In genomic region chr19:42140125-42140754, GRCh38 we compare ENCODE assay signal across 8 cellular contexts. TPM values are rescaled to one million over a fixed set of nuclear protein-coding genes. Genes with fewer than 3 reads are reported as not detected.
DNase-seq lines count a peak whose midpoint lies in the region; ATAC-seq and TF ChIP-seq lines count a peak whose summit lies in the region.

No MANE protein-coding gene starts in this region.

- DNase-seq in activated CD8-positive, alpha-beta memory T cell treated with anti-CD3 and anti-CD28 coated beads, Interleukin-2, amount 10 ng/mL, durations not matched to agents 7 days and 5 days = peak; percentile 66
- no peak for DNase-seq in activated CD8-positive, alpha-beta memory T cell treated with anti-CD3 and anti-CD28 coated beads, Interleukin-2, amount 50 U/mL, for 4 hours
- DNase-seq in adipocyte (ENCODE audit: low read depth) (peak; percentile 84), kidney glomerular epithelial cell (lab: John Stamatoyannopoulos, UW) (peak; percentile 53), type B pancreatic cell (ENCODE audit: extremely low spot score, unreplicated experiment) (peak; percentile 82), NCI-H510A treated with DMSO at 0.1 percent for 48 hours (lab: John Stamatoyannopoulos, UW) (no peak), glutamatergic neuron (no peak)

- CTCF ChIA-PET in activated CD8-positive, alpha-beta memory T cell treated with anti-CD3 and anti-CD28 coated beads, Interleukin-2, amount 10 ng/mL, durations not matched to agents 7 days and 5 days (lab: Charles Lee) = interaction anchor here (0.7 to 3.8 kb wide), 8 partner anchors 19 to 140 kb away, joined by 3 to 17 read pairs (median 4); partner anchors contain the start of gene GSK3A

- no peak overlapping the region for H3K4me3 ChIP-seq in adipocyte (ENCODE audit: low read length)

- H3K9ac ChIP-seq in adipocyte (ENCODE audit: low read length) = no peak overlapping the region

- TF ChIP-seq CTCF in type B pancreatic cell (conservative IDR thresholded peaks at IDR 0.05) (no peak), glutamatergic neuron (IDR thresholded peaks at IDR 0.05; ENCODE audit: partially characterized antibody, unreplicated experiment) (no peak)

- H3K9me3 ChIP-seq in adipocyte (ENCODE audit: control insufficient read depth, low read length) = no peaks in the 10 kb centered on the region

- ATAC-seq in activated CD8-positive, alpha-beta memory T cell treated with anti-CD3 and anti-CD28 coated beads, Interleukin-2, amount 10 ng/mL, durations not matched to agents 7 days and 5 days = peak; percentile 71
- no peak for ATAC-seq in GM19351 (IDR thresholded peaks at IDR 0.05; ENCODE audit: unreplicated experiment)

- no peak overlapping the region for H3K4me3 Mint-ChIP-seq in activated CD8-positive, alpha-beta memory T cell treated with anti-CD3 and anti-CD28 coated beads, Interleukin-2, amount 10 ng/mL, durations not matched to agents 7 days and 5 days
- no peak overlapping the region for H3K4me3 Mint-ChIP-seq in type B pancreatic cell
- H3K4me3 Mint-ChIP-seq in glutamatergic neuron (ENCODE audit: unreplicated experiment) = no peak overlapping the region

- H3K27me3 ChIP-seq in adipocyte (replicated peaks; ENCODE audit: control insufficient read depth, insufficient read depth, low read length) = no peaks in the 10 kb centered on the region

- no peaks in the 10 kb centered on the region for H3K36me3 Mint-ChIP-seq in activated CD8-positive, alpha-beta memory T cell treated with anti-CD3 and anti-CD28 coated beads, Interleukin-2, amount 10 ng/mL, durations not matched to agents 7 days and 5 days
- H3K36me3 Mint-ChIP-seq in type B pancreatic cell (no peaks in the 10 kb centered on the region), glutamatergic neuron (ENCODE audit: unreplicated experiment) (peaks cover 10% of the 10 kb centered on the region)

- no peaks in the 10 kb centered on the region for H3K9me3 Mint-ChIP-seq in activated CD8-positive, alpha-beta memory T cell treated with anti-CD3 and anti-CD28 coated beads, Interleukin-2, amount 10 ng/mL, durations not matched to agents 7 days and 5 days (ENCODE audit: low read depth)
- no peaks in the 10 kb centered on the region for H3K9me3 Mint-ChIP-seq in type B pancreatic cell
- H3K9me3 Mint-ChIP-seq in glutamatergic neuron (ENCODE audit: unreplicated experiment) = peaks cover 5% of the 10 kb centered on the region

- H3K27ac Mint-ChIP-seq in activated CD8-positive, alpha-beta memory T cell treated with anti-CD3 and anti-CD28 coated beads, Interleukin-2, amount 10 ng/mL, durations not matched to agents 7 days and 5 days = no peak overlapping the region
- H3K27ac Mint-ChIP-seq in type B pancreatic cell (no peak overlapping the region), glutamatergic neuron (ENCODE audit: unreplicated experiment) (no peak overlapping the region)

- no peaks in the 10 kb centered on the region for H3K27me3 Mint-ChIP-seq in activated CD8-positive, alpha-beta memory T cell treated with anti-CD3 and anti-CD28 coated beads, Interleukin-2, amount 10 ng/mL, durations not matched to agents 7 days and 5 days
- peaks cover 70% of the 10 kb centered on the region for H3K27me3 Mint-ChIP-seq in type B pancreatic cell
- peaks cover 20% of the 10 kb centered on the region for H3K27me3 Mint-ChIP-seq in glutamatergic neuron (ENCODE audit: unreplicated experiment)

- H3K4me1 Mint-ChIP-seq in activated CD8-positive, alpha-beta memory T cell treated with anti-CD3 and anti-CD28 coated beads, Interleukin-2, amount 10 ng/mL, durations not matched to agents 7 days and 5 days = peaks cover 10% of the 10 kb centered on the region
- no peaks in the 10 kb centered on the region for H3K4me1 Mint-ChIP-seq in type B pancreatic cell (ENCODE audit: unreplicated experiment)
- H3K4me1 Mint-ChIP-seq in glutamatergic neuron (ENCODE audit: low read depth, unreplicated experiment) = peaks cover 16% of the 10 kb centered on the region

- H3K4me1 ChIP-seq in adipocyte (ENCODE audit: control insufficient read depth, insufficient read depth, low read length) = no peaks in the 10 kb centered on the region

- H3K36me3 ChIP-seq in adipocyte (ENCODE audit: control insufficient read depth, insufficient read depth, low read length, severe bottlenecking) = no peaks in the 10 kb centered on the region

RNA-seq across cellular contexts. Expression of gene POU2F2, which starts 8.0 kb away (rescaled TPM):
- total RNA-seq in activated CD8-positive, alpha-beta memory T cell treated with anti-CD3 and anti-CD28 coated beads, Interleukin-2, amount 10 ng/mL, durations not matched to agents 7 days and 5 days = 10 to 100 TPM; 17.7 to 40.4 TPM
- total RNA-seq in type B pancreatic cell (ENCODE audit: low replicate concordance) (0.57 and 1.7 TPM in 2 replicates), glutamatergic neuron (ENCODE audit: unreplicated experiment) (53.4 TPM)

Comparison
In these comparisons a context has a peak if more than half of its experiments do, and no peak if none do; other contexts are left out.
1. DNase-seq: peak in activated CD8-positive, alpha-beta memory T cell treated with anti-CD3 and anti-CD28 coated beads, Interleukin-2, amount 10 ng/mL, durations not matched to agents 7 days and 5 days (single experiment), adipocyte (single experiment), kidney glomerular epithelial cell (single experiment) and type B pancreatic cell (single experiment); none in activated CD8-positive, alpha-beta memory T cell treated with anti-CD3 and anti-CD28 coated beads, Interleukin-2, amount 50 U/mL, for 4 hours (single experiment), NCI-H510A treated with DMSO at 0.1 percent for 48 hours (single experiment) and glutamatergic neuron (single experiment).